8 cellular contexts compared by ENCODE assay signal in genomic region chr1:78114034-78114956, GRCh38.
DNase-seq lines count a peak whose midpoint lies in the region; ATAC-seq, FAIRE-seq and TF ChIP-seq lines count a peak whose summit lies in the region.

No MANE protein-coding gene starts in this region.

- ATAC-seq in GM18517 (IDR thresholded peaks at IDR 0.05; ENCODE audit: unreplicated experiment) (peak; percentile 91), HG02973 (IDR thresholded peaks at IDR 0.05; ENCODE audit: unreplicated experiment) (peak; percentile 96)

- H3K4me1 ChIP-seq in breast epithelium, result no peaks in the 10 kb centered on the region

- TF ChIP-seq CTCF in breast epithelium (IDR thresholded peaks at IDR 0.05), result peak in 2 of 3 donors; percentile 79 to 87

- TF ChIP-seq POLR2A in breast epithelium (IDR thresholded peaks at IDR 0.05), result no peak

- H3K27ac ChIP-seq in breast epithelium, result peak overlapping the region in 1 of 2 donors; percentile 26

- peak; percentile 92 for FAIRE-seq in islet of Langerhans (lab: Jason Lieb, UNC)

- intact Hi-C loops in breast epithelium (cut with DNase I; ENCODE audit: low total_unique reads), result no loop called here

- DNase-seq in AG08395 (ENCODE audit: low spot score) (peak; percentile 66), NCI-H1930 (lab: John Stamatoyannopoulos, UW) (peak; percentile 17 to 43), T1000 (lab: John Stamatoyannopoulos, UW) (peak; percentile 60), breast epithelium (ENCODE audit: low spot score in 2 of 2) (peak in 1 of 2 donors; percentile 38)
- DNase-seq in stimulated activated CD4-positive, alpha-beta T cell treated with anti-CD3 and anti-CD28 coated beads, Interleukin-2, amount 100 ng/mL, for 4 hours (ENCODE audit: low read depth), result peak; percentile 29

- H3K36me3 ChIP-seq in breast epithelium, result no peaks in the 10 kb centered on the region

- no peaks in the 10 kb centered on the region for H3K27me3 ChIP-seq in breast epithelium

- H3K9me3 ChIP-seq in breast epithelium, result no peaks in the 10 kb centered on the region

- no peak overlapping the region for H3K4me3 ChIP-seq in breast epithelium
